In the genomic region with DNA sequence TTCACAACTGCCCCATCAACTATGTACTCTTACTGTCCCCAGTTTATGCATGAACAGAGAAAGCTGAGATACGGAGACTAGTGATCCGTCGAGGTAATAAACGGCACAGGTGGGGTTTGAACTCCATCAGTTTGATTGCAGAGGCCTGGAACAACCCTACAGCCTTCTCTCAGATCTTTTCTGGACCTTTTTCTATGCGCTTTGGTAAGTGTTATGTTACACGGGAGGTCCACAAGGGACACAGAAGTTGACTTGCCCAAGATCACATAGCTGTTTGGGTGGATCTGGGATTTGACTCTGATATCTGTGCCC, we compare ENCODE assay signal across 1 cellular context.
TF ChIP-seq lines count a peak whose summit lies in the region.

No MANE protein-coding gene starts in this region.

TF ChIP-seq in endothelial cell of umbilical vein, 7 proteins besides CTCF, POLR2A, EP300 and RAD21:
- TF ChIP-seq EZH2 (IDR thresholded peaks at IDR 0.05; ENCODE audit: borderline replicate concordance, low read depth, low read length, severe bottlenecking): no peak
- TF ChIP-seq, protein P1, sequence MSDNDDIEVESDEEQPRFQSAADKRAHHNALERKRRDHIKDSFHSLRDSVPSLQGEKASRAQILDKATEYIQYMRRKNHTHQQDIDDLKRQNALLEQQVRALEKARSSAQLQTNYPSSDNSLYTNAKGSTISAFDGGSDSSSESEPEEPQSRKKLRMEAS (IDR thresholded peaks at IDR 0.05; ENCODE audit: insufficient read depth, insufficient read length): no peak
- no peak for TF ChIP-seq JUN (IDR thresholded peaks at IDR 0.05; ENCODE audit: borderline replicate concordance, insufficient read depth, insufficient read length, low read depth)
- TF ChIP-seq MYC (IDR thresholded peaks at IDR 0.05; ENCODE audit: low read depth, low read length): no peak
- no peak for TF ChIP-seq FOS (IDR thresholded peaks at IDR 0.05; ENCODE audit: borderline replicate concordance, insufficient read depth, low read length)
- TF ChIP-seq GATA2 (IDR thresholded peaks at IDR 0.05; ENCODE audit: insufficient read depth, insufficient read length, low read depth, low read length): no peak
- no peak for TF ChIP-seq POLR2AphosphoS5 (IDR thresholded peaks at IDR 0.05; ENCODE audit: insufficient read depth, low read depth, low read length)
